In the genomic region with DNA sequence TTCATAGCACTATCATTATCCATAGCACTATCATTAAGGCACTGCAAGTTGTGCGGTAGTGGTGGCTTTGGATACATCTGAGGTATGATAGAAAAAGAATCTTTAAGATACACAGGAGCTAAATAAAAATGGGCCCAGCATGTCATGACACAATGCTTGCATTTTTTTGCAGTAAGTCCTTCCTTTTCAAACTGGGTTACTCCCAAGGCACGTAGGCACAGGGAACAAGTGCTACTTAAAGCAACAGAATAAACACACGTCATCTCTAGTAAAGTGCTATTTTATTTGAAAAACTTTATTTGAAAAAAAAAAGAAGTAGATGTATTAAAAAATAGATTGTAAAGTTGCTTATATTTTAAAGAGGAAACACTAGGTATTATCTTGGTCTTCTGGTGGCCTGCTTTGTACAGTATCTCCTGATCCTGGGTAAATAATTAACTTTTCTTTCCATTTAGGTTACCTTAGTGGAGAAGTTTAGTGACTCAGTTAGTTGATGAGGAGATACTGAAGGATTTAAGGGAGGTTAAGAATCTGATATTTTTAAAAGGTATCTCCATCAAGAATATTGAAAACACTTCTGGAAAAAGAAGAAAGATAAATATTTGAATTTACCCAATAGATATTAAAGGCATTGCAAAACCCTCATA, we compare ENCODE assay signal across 25 cellular contexts.
A peak's percentile ranks its signal among the peaks of the same experiment; 100 is the strongest.
DNase-seq lines count a peak whose midpoint lies in the region; ATAC-seq, FAIRE-seq and TF ChIP-seq lines count a peak whose summit lies in the region.
"Had no signal": no experiment of that assay in that cellular context is flagged by ENCODE, and none has a peak within 500 bp of the region (broad histone marks: within the 10 kb centered on the region; RNA-seq: fewer than 3 reads in every experiment).

No MANE protein-coding gene starts in this region.

- DNase-seq in GM19239 (ENCODE audit: insufficient read length, low spot score) (no peak), bronchial epithelial cell (ENCODE audit: low read depth) (peak; percentile 77), left colon (no peak), thyroid gland (peak; percentile 3 to 11), COLO668 (lab: John Stamatoyannopoulos, UW; ENCODE audit: unreplicated experiment) (no peak), DMS79 treated with DMSO at 0.1 percent for 48 hours (lab: John Stamatoyannopoulos, UW) (no peak), SJCRH30 (no peak)
- DNase-seq: activated CD4-positive, alpha-beta T cell treated with anti-CD3 and anti-CD28 coated beads for 36 hours; activated gamma-delta T cell; activated naive CD8-positive, alpha-beta T cell treated with anti-CD3 and anti-CD28 coated beads, Interleukin-2, amount 50 U/mL, for 24 hours; activated T-cell treated with anti-CD3 and anti-CD28 coated beads, Interleukin-2, amount 50 U/mL, for 1 hour; dorsolateral prefrontal cortex; glutamatergic neuron; H7; NCI-H2029; NCI-H69; Peyer's patch; stimulated activated CD4-positive, alpha-beta T cell treated with anti-CD3 and anti-CD28 coated beads, Interleukin-4, amount 100 ng/mL, for 4 hours; substantia nigra had no signal

- FAIRE-seq in GM19239 (lab: Jason Lieb, UNC) (peak; percentile 69), bronchial epithelial cell (lab: Jason Lieb, UNC) (no peak)
- FAIRE-seq: GM12892, K562 had no signal

- H3K4me1 ChIP-seq in thyroid gland = no peaks in the 10 kb centered on the region
- no peaks in the 10 kb centered on the region for H3K4me1 ChIP-seq in SJCRH30
- H3K4me1 ChIP-seq: Peyer's patch had no signal

- ATAC-seq in left colon (peak; percentile 81), GM21447 (IDR thresholded peaks at IDR 0.05; ENCODE audit: unreplicated experiment) (no peak)
- ATAC-seq: activated CD4-positive, alpha-beta T cell treated with anti-CD3 and anti-CD28 coated beads for 36 hours; activated naive CD8-positive, alpha-beta T cell treated with anti-CD3 and anti-CD28 coated beads, Interleukin-2, amount 50 U/mL, for 24 hours; K562; sciatic nerve; stimulated activated memory B cell treated with anti-CD40 and anti-IgM and Interleukin-4, amounts not matched to agents 10 μg/mL and 1 μg/mL and 100 μg/mL, for 72 hours had no signal

- no peak overlapping the region for H3K4me3 ChIP-seq in bronchial epithelial cell (ENCODE audit: low read depth, low read length)
- H3K4me3 ChIP-seq in thyroid gland (replicated peaks in 1 of 3) = no peak overlapping the region
- no peak overlapping the region for H3K4me3 ChIP-seq in SJCRH30
- H3K4me3 ChIP-seq: dorsolateral prefrontal cortex, K562, MG63, Peyer's patch had no signal

- WGBS in thyroid gland, 2 donors = 20 to 31% methylated on average over 3 of the region's 3 CpGs

- H3K27ac ChIP-seq in thyroid gland = no peak overlapping the region
- no peak overlapping the region for H3K27ac ChIP-seq in SJCRH30
- H3K27ac ChIP-seq: dorsolateral prefrontal cortex, Peyer's patch had no signal

- H3K27me3 ChIP-seq in bronchial epithelial cell (ENCODE audit: control insufficient read depth, insufficient read depth, low read length) = no peaks in the 10 kb centered on the region
- no peaks in the 10 kb centered on the region for H3K27me3 ChIP-seq in thyroid gland
- no peaks in the 10 kb centered on the region for H3K27me3 ChIP-seq in SJCRH30
- H3K27me3 ChIP-seq: MG63, Peyer's patch had no signal

- no peak for TF ChIP-seq CTCF in bronchial epithelial cell (IDR thresholded peaks at IDR 0.05; ENCODE audit: insufficient read depth, low read length, severe bottlenecking)
- no peak for TF ChIP-seq CTCF in thyroid gland (IDR thresholded peaks at IDR 0.05)

- intact Hi-C loops in left colon (cut with DNase I, micrococcal nuclease) = no loop called here
- intact Hi-C loops in thyroid gland (cut with DNase I) = no loop called here

- TF ChIP-seq POLR2A in thyroid gland (IDR thresholded peaks at IDR 0.05) = no peak

- H3K9me3 ChIP-seq in thyroid gland (no peaks in the 10 kb centered on the region), SJCRH30 (replicated peaks) (no peaks in the 10 kb centered on the region)

- H3K36me3 ChIP-seq in bronchial epithelial cell (ENCODE audit: control insufficient read depth, insufficient read depth, low read length) (no peaks in the 10 kb centered on the region), thyroid gland (no peaks in the 10 kb centered on the region), SJCRH30 (no peaks in the 10 kb centered on the region)
- H3K36me3 ChIP-seq: MG63, Peyer's patch had no signal

Comparison
In these comparisons a context has a peak if more than half of its experiments do, and no peak if none do; other contexts are left out.
1. DNase-seq: peak in bronchial epithelial cell (single experiment) and thyroid gland (2 of 2); none in GM19239 (single experiment), left colon (0 of 2), COLO668 (single experiment), DMS79 treated with DMSO at 0.1 percent for 48 hours (single experiment) and SJCRH30 (0 of 2).